Comparison of ENCODE assay signal across 8 cellular contexts in the genomic region with DNA sequence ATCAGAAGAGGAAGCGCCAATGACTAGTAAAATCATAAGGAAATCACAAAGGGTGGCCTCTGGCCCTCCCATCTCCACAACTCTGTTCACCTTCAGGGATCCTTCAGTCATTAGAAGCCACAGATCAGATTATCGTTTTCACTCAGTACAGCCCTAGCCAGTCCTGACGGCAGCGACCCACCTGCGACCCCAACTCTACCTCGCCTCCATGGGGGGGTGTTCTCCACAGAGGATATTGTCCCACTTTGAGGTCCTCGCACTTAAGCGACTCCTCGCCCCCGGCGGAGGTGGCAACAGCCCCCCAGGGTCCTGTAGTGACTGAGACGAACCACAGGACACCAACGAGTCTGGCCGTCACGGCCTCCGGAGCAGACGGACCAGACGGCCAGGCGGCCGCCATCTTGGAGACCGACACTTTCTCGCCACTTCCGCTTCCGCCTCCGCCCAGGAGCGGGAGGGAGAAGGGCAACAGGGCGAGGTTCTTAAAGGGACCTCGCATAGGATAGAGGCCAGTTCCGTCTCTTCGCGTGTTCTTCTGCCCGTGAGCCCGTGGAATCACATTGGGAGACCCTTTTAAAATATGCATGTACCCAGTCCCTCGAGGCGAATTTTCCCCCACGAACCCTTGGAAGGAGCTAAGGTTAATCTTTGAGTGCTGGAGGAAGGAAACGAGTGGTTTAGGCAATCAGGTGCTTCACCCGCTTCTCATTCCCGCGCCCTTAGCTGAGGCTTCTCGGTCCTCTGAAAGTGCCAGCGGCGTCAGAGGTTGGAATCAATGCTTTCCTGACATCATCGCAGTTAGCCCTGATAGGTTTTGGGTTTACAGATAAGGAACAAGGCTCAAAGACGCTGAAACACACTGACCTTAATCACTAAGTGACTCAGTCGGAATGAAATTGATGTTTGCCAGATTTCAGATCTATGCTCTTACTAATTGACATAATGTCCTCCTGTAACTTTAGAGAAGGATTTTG. TPM values are rescaled to one million over a fixed set of nuclear protein-coding genes. Genes with fewer than 3 reads are reported as not detected.
DNase-seq lines count a peak whose midpoint lies in the region; ATAC-seq and TF ChIP-seq lines count a peak whose summit lies in the region.

A gene (minus strand): TSS at position 421 of the 974 bp plus-strand sequence. CDS start 21 bp downstream, at position 400.

- H3K36me3 Mint-ChIP-seq in activated T-cell treated with anti-CD3 and anti-CD28 coated beads, Interleukin-2, amount 50 U/mL, for 4 hours (ENCODE audit: insufficient read depth), result peaks cover 5% of the 10 kb centered on the region

- intact Hi-C loops in esophagus muscularis mucosa (cut with DNase I), result loop anchor here (10.0 kb wide), 2 partner anchors 270 to 710 kb away; a partner anchor contains a TSS

- peak; percentile 53 for TF ChIP-seq POLR2A in esophagus muscularis mucosa (IDR thresholded peaks at IDR 0.05; ENCODE audit: low read depth)

- H3K36me3 ChIP-seq in esophagus muscularis mucosa (peaks cover 0 to 18% (median 7%) of the 10 kb centered on the region in 4 donors), muscle layer of duodenum (ENCODE audit: control insufficient read depth in 1 of 2, insufficient read depth in 2 of 2, low read length in 2 of 2) (no peaks in the 10 kb centered on the region)

- peak; percentile 67 for DNase-seq in DMS153 (lab: John Stamatoyannopoulos, UW)
- peak; percentile 82 for DNase-seq in Jurkat, Clone E6-1 (ENCODE audit: low read depth, low spot score)
- DNase-seq in activated T-cell treated with anti-CD3 and anti-CD28 coated beads, Interleukin-2, amount 50 U/mL, for 4 hours, result peak; percentile 74
- DNase-seq in esophagus muscularis mucosa (ENCODE audit: extremely low spot score), result peak; percentile 96
- DNase-seq in stimulated activated CD8-positive, alpha-beta memory T cell treated with anti-CD3 and anti-CD28 coated beads, Interleukin-7, amount 100 ng/mL, for 4 hours (ENCODE audit: low read depth in 2 of 2), result peak; percentile 77 to 78

- no peaks in the 10 kb centered on the region for H3K9me3 Mint-ChIP-seq in activated T-cell treated with anti-CD3 and anti-CD28 coated beads, Interleukin-2, amount 50 U/mL, for 4 hours

- peak within 1 kb of the TSS; percentile 99 for H3K4me3 ChIP-seq in Jurkat, Clone E6-1 (ENCODE audit: low read length)
- peak within 1 kb of the TSS; percentile 74 to 96 (median 90) for H3K4me3 ChIP-seq in esophagus muscularis mucosa
- peak within 1 kb of the TSS; percentile 83 to 99 for H3K4me3 ChIP-seq in muscle layer of duodenum (ENCODE audit: low read depth in 1 of 2, low read length in 2 of 2)

- no peak for TF ChIP-seq CTCF in esophagus muscularis mucosa (IDR thresholded peaks at IDR 0.05)

- H3K4me1 ChIP-seq in esophagus muscularis mucosa (peaks cover 15 to 38% (median 30%) of the 10 kb centered on the region in 4 donors), muscle layer of duodenum (ENCODE audit: control insufficient read depth in 1 of 2, insufficient read depth in 2 of 2, low read length in 2 of 2) (peaks cover 0 to 19% of the 10 kb centered on the region in 2 donors)

- no peaks in the 10 kb centered on the region for H3K27me3 Mint-ChIP-seq in activated T-cell treated with anti-CD3 and anti-CD28 coated beads, Interleukin-2, amount 50 U/mL, for 4 hours (ENCODE audit: low read depth)

- WGBS in esophagus muscularis mucosa, result 0% methylated on average over 34 of the region's 46 CpGs

- peak within 1 kb of the TSS; percentile 90 for H3K4me3 Mint-ChIP-seq in activated T-cell treated with anti-CD3 and anti-CD28 coated beads, Interleukin-2, amount 50 U/mL, for 4 hours

- H3K4me1 Mint-ChIP-seq in activated T-cell treated with anti-CD3 and anti-CD28 coated beads, Interleukin-2, amount 50 U/mL, for 4 hours (ENCODE audit: low read depth), result peaks cover 20% of the 10 kb centered on the region

- peak; percentile 99 for ATAC-seq in GM21619 (IDR thresholded peaks at IDR 0.05; ENCODE audit: unreplicated experiment)
- peak; percentile 97 to 98 for ATAC-seq in activated T-cell treated with anti-CD3 and anti-CD28 coated beads, Interleukin-2, amount 50 U/mL, for 4 hours

- no peak for TF ChIP-seq EP300 in esophagus muscularis mucosa (IDR thresholded peaks at IDR 0.05)

- H3K9me3 ChIP-seq in esophagus muscularis mucosa (no peaks in the 10 kb centered on the region), muscle layer of duodenum (ENCODE audit: control insufficient read depth in 1 of 2, low read length in 2 of 2) (no peaks in the 10 kb centered on the region)

- H3K27ac ChIP-seq in esophagus muscularis mucosa (replicated peaks in 1 of 4), result peak within 1 kb of the TSS; percentile 86 to 91 (median 90)
- H3K27ac ChIP-seq in muscle layer of duodenum (ENCODE audit: low read length), result peak within 1 kb of the TSS; percentile 99

- no peaks in the 10 kb centered on the region for H3K27me3 ChIP-seq in esophagus muscularis mucosa
- no peaks in the 10 kb centered on the region for H3K27me3 ChIP-seq in muscle layer of duodenum (ENCODE audit: low read depth, low read length)

TF ChIP-seq in PFSK-1, 5 proteins besides CTCF, POLR2A, EP300 and RAD21:
- TF ChIP-seq, protein P1, sequence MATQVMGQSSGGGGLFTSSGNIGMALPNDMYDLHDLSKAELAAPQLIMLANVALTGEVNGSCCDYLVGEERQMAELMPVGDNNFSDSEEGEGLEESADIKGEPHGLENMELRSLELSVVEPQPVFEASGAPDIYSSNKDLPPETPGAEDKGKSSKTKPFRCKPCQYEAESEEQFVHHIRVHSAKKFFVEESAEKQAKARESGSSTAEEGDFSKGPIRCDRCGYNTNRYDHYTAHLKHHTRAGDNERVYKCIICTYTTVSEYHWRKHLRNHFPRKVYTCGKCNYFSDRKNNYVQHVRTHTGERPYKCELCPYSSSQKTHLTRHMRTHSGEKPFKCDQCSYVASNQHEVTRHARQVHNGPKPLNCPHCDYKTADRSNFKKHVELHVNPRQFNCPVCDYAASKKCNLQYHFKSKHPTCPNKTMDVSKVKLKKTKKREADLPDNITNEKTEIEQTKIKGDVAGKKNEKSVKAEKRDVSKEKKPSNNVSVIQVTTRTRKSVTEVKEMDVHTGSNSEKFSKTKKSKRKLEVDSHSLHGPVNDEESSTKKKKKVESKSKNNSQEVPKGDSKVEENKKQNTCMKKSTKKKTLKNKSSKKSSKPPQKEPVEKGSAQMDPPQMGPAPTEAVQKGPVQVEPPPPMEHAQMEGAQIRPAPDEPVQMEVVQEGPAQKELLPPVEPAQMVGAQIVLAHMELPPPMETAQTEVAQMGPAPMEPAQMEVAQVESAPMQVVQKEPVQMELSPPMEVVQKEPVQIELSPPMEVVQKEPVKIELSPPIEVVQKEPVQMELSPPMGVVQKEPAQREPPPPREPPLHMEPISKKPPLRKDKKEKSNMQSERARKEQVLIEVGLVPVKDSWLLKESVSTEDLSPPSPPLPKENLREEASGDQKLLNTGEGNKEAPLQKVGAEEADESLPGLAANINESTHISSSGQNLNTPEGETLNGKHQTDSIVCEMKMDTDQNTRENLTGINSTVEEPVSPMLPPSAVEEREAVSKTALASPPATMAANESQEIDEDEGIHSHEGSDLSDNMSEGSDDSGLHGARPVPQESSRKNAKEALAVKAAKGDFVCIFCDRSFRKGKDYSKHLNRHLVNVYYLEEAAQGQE (IDR thresholded peaks at IDR 0.05; ENCODE audit: insufficient read depth in 1 of 2, low read depth in 2 of 2, low read length in 2 of 2), result peak; percentile 23 to 73; a peak in 2 of 4 replicates
- no peak; the same call in 1 of the 2 replicates for TF ChIP-seq SIN3A (IDR thresholded peaks at IDR 0.05; ENCODE audit: borderline replicate concordance, insufficient read depth, low read length)
- peak; percentile 79 for TF ChIP-seq FOXP2 (optimal IDR thresholded peaks at IDR 0.05; ENCODE audit: borderline replicate concordance, extremely low read depth, extremely low read length, insufficient read depth)
- peak; percentile 98 for TF ChIP-seq TAF1 (IDR thresholded peaks at IDR 0.05; ENCODE audit: borderline replicate concordance, insufficient read depth, low read length)
- peak; percentile 94 for TF ChIP-seq POLR2AphosphoS5 (IDR thresholded peaks at IDR 0.05; ENCODE audit: low read depth, low read length)
TF ChIP-seq in PFSK-1: peak in this region for 4.

RNA-seq across cellular contexts. Expression of the gene that starts here (rescaled TPM):
- 39.3 TPM for polyA plus RNA-seq in Jurkat, Clone E6-1 (2012; ENCODE audit: insufficient read depth, insufficient read length)
- polyA plus RNA-seq in PFSK-1 (2012; ENCODE audit: insufficient read length, low read depth), result 13.8 TPM
- 10 to 100 TPM; 18.4 to 23.1 (median 21.5) TPM for total RNA-seq in activated T-cell treated with anti-CD3 and anti-CD28 coated beads, Interleukin-2, amount 50 U/mL, for 4 hours
- total RNA-seq in esophagus muscularis mucosa, result 10 to 100 TPM; 59.6 to 73.5 (median 66.3) TPM

Comparison
In these comparisons a context has a peak if more than half of its experiments do, and no peak if none do; other contexts are left out.
1. Peak in every context shown above with its lines: DNase-seq, ATAC-seq, H3K4me3 ChIP-seq and H3K27ac ChIP-seq.